8 cellular contexts compared by ENCODE assay signal in the genomic region with DNA sequence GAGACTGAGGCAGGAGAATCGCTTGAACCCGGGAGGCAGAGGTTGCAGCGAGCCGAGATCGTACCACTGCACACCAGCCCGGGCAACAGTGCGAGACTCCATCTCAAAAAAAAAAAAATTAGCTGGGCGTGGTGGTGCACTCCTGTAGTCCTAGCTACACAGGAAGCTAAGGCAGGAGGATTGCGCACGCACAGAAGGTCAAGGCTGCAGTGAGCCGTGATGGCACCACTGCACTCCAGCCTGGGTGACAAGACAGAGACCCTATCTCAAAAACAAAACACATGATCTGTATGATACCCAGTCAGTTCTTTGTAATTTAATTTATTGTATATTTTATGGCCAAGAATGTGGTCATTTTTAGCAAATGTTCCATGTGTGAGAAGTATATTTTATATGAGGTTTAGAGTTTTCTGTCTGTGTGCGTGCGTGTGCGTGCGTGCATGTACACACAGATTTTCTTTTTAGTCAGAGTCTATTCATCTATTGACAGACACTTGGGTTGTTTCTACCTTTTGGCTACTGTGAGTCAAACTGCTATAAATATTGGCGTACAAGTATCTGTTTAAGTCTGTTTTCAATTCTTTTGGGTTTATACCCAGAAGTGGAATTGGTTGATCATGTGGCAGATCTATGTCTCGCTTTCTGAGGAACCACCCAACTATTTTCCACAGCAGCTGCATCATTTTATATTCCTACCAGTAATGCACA. TPM values are rescaled to one million over a fixed set of nuclear protein-coding genes. Genes with fewer than 3 reads are reported as not detected.
"Had no signal": no experiment of that assay in that cellular context is flagged by ENCODE, and none has a peak within 500 bp of the region (broad histone marks: within the 10 kb centered on the region; RNA-seq: fewer than 3 reads in every experiment).

No MANE protein-coding gene starts in this region.

- ATAC-seq: left ventricle myocardium superior; naive thymus-derived CD8-positive, alpha-beta T cell had no signal

- H3K27ac Mint-ChIP-seq: activated naive CD4-positive, alpha-beta T cell treated with anti-CD3 and anti-CD28 coated beads, Interleukin-2, amount 10 ng/mL, durations not matched to agents 7 days and 5 days; endodermal cell had no signal

- H3K9me3 Mint-ChIP-seq: activated naive CD4-positive, alpha-beta T cell treated with anti-CD3 and anti-CD28 coated beads, Interleukin-2, amount 10 ng/mL, durations not matched to agents 7 days and 5 days; endodermal cell; naive thymus-derived CD8-positive, alpha-beta T cell had no signal

- H3K4me1 Mint-ChIP-seq: activated naive CD4-positive, alpha-beta T cell treated with anti-CD3 and anti-CD28 coated beads, Interleukin-2, amount 10 ng/mL, durations not matched to agents 7 days and 5 days had no signal

- H3K4me3 Mint-ChIP-seq: activated naive CD4-positive, alpha-beta T cell treated with anti-CD3 and anti-CD28 coated beads, Interleukin-2, amount 10 ng/mL, durations not matched to agents 7 days and 5 days; endodermal cell; naive thymus-derived CD8-positive, alpha-beta T cell had no signal

- H3K27me3 Mint-ChIP-seq: activated naive CD4-positive, alpha-beta T cell treated with anti-CD3 and anti-CD28 coated beads, Interleukin-2, amount 10 ng/mL, durations not matched to agents 7 days and 5 days; naive thymus-derived CD8-positive, alpha-beta T cell had no signal

- DNase-seq: activated naive CD4-positive, alpha-beta T cell treated with anti-CD3 and anti-CD28 coated beads, Interleukin-2, amount 10 ng/mL, durations not matched to agents 7 days and 5 days; endodermal cell; kidney glomerular epithelial cell; left ventricle myocardium superior; mesenchymal stem cell; naive thymus-derived CD8-positive, alpha-beta T cell; T-helper 9 cell had no signal

RNA-seq across cellular contexts. Expression of gene MYL9, which starts 22.2 kb away (rescaled TPM):
- total RNA-seq: naive thymus-derived CD8-positive, alpha-beta T cell; SK-MEL-5 had no signal
